16 cellular contexts compared by ENCODE assay signal in the genomic region with DNA sequence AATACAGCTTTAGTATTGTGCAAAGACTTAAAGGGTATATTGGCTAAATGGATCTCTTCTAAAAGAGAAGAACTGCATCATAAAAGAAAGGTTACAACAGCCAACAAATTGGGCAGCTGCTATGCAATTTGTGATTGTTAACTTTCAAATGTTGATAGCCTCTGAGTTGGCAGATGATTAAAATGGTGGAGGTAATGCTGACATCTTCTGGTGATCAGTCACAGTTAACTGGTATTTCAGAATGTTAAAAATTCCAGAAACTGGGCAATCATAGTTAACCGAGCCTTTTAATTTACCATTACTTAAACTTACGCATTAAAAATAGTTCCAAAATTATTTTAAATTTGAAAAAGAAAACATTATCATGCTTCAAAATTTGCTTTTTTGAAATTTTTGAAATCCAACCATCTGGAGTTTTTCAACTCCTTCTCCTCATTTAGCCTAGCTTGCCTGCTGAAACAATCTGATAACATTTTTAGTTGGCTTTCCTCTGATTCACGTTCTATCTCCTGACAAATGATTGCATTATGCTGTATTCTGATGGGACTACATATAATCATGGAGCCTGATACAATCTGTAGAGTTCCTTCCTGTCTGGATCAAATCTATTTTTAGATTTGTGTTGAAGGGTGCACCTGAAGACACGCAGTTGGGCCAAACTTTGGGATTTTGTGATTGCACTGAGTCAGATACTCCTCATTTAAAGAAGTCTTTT.
A peak's percentile ranks its signal among the peaks of the same experiment; 100 is the strongest.
DNase-seq lines count a peak whose midpoint lies in the region; ATAC-seq and TF ChIP-seq lines count a peak whose summit lies in the region.
"Had no signal": no experiment of that assay in that cellular context is flagged by ENCODE, and none has a peak within 500 bp of the region (broad histone marks: within the 10 kb centered on the region; RNA-seq: fewer than 3 reads in every experiment).

No MANE protein-coding gene starts in this region.

- DNase-seq in Ammon's horn (ENCODE audit: low spot score) (peak; percentile 30), choroid plexus epithelial cell (ENCODE audit: low read depth) (peak; percentile 50), middle frontal gyrus (ENCODE audit: extremely low spot score, low spot score) (peak; percentile 41), SHP77 (lab: John Stamatoyannopoulos, UW) (no peak)
- DNase-seq: activated naive CD8-positive, alpha-beta T cell treated with anti-CD3 and anti-CD28 coated beads for 36 hours; activated T-cell treated with anti-CD3 and anti-CD28 coated beads, Interleukin-2, amount 50 U/mL, for 24 hours; caudate nucleus; CD4-positive, alpha-beta T cell; NCI-H2171 treated with DMSO at 0.1 percent for 48 hours; ovary; SIG-M5; stimulated activated naive CD4-positive, alpha-beta T cell treated with Interleukin-2 at 50 U/mL for 16 hours had no signal

- H3K4me3 ChIP-seq in choroid plexus epithelial cell (ENCODE audit: low read depth, low read length) = no peak overlapping the region
- H3K4me3 ChIP-seq: ovary, skin epidermis had no signal

- peak; percentile 37; the same call in 1 of the 2 replicates for TF ChIP-seq CTCF in LNCAP (IDR thresholded peaks at IDR 0.05)
- TF ChIP-seq CTCF in choroid plexus epithelial cell (conservative IDR thresholded peaks at IDR 0.05; ENCODE audit: low read depth, low read length) = peak; percentile 32

- ATAC-seq in GM18517 (IDR thresholded peaks at IDR 0.05; ENCODE audit: unreplicated experiment) (no peak), HG03565 (IDR thresholded peaks at IDR 0.05; ENCODE audit: unreplicated experiment) (no peak)

Comparison
In these comparisons a context has a peak if more than half of its experiments do, and no peak if none do; other contexts are left out.
1. DNase-seq: peak in Ammon's horn (single experiment), choroid plexus epithelial cell (single experiment) and middle frontal gyrus (single experiment); none in SHP77 (0 of 2).